Comparison of ENCODE assay signal across 1 cellular context in genomic region chr14:64542839-64543207, GRCh38.
TF ChIP-seq lines count a peak whose summit lies in the region.

No MANE protein-coding gene starts in this region.

TF ChIP-seq in endothelial cell of umbilical vein, 7 proteins besides CTCF, POLR2A, EP300 and RAD21:
- TF ChIP-seq EZH2 (IDR thresholded peaks at IDR 0.05; ENCODE audit: borderline replicate concordance, low read depth, low read length, severe bottlenecking) (no peak), MYC (IDR thresholded peaks at IDR 0.05; ENCODE audit: low read depth, low read length) (no peak), FOS (IDR thresholded peaks at IDR 0.05; ENCODE audit: borderline replicate concordance, insufficient read depth, low read length) (no peak), GATA2 (IDR thresholded peaks at IDR 0.05; ENCODE audit: insufficient read depth, insufficient read length, low read depth, low read length) (no peak), MAX (IDR thresholded peaks at IDR 0.05; ENCODE audit: insufficient read depth, insufficient read length) (no peak), JUN (IDR thresholded peaks at IDR 0.05; ENCODE audit: borderline replicate concordance, insufficient read depth, insufficient read length, low read depth) (no peak), POLR2AphosphoS5 (IDR thresholded peaks at IDR 0.05; ENCODE audit: insufficient read depth, low read depth, low read length) (no peak)
TF ChIP-seq in endothelial cell of umbilical vein: peak in this region for 0.
